11 cellular contexts compared by ENCODE assay signal in the genomic region with DNA sequence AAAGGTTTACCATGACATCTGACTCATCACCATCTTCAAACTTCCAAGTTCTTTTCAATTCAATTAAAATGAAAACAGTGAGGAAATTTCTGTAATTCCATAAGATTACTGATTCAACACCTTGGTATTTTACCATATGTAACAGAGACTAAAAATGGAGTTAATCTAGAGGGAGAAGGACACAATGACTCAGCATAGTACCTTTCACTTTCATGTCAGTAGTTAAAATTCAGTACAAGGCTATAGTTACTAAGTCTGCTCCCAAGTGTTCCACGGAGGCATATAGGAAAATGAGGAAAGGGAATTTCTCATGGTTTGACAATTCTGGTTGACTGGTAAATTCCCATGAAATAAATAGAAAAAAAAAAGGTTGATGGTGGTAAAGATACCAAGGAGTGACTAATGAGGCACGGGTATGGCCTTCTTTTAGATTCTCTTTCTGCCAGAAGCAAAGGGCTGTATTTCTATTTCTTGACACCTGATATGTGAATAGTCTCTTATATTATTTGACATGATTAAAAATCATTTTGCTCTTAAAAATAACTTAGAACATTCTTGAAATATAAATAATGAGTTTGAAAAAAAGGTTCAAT.
DNase-seq lines count a peak whose midpoint lies in the region; ATAC-seq, FAIRE-seq and TF ChIP-seq lines count a peak whose summit lies in the region.
"Had no signal": no experiment of that assay in that cellular context is flagged by ENCODE, and none has a peak within 500 bp of the region (broad histone marks: within the 10 kb centered on the region; RNA-seq: fewer than 3 reads in every experiment).

No MANE protein-coding gene starts in this region.

- H3K79me2 ChIP-seq in MM.1S (ENCODE audit: low read length): no peaks in the 10 kb centered on the region

- no peak for FAIRE-seq in HTR-8/SVneo (lab: Jason Lieb, UNC)
- no peak for FAIRE-seq in D721Med (lab: Jason Lieb, UNC)
- FAIRE-seq: endometrium had no signal

- no peak overlapping the region for H3K4me2 ChIP-seq in MM.1S (ENCODE audit: low read depth, low read length)

- intact Hi-C loops in posterior cingulate gyrus (cut with DNase I): no loop called here

- H3F3A ChIP-seq in MM.1S (ENCODE audit: insufficient read depth, low read length): no peaks in the 10 kb centered on the region

- no peak overlapping the region for H2AFZ ChIP-seq in MM.1S (ENCODE audit: low read length)

- DNase-seq in HTR-8/SVneo (ENCODE audit: insufficient read length, low spot score) (peak; percentile 19), fibroblast of mammary gland (ENCODE audit: low read depth) (peak; percentile 31), D721Med (ENCODE audit: insufficient read length, low spot score) (no peak), posterior cingulate gyrus (no peak), MM.1S (no peak)
- DNase-seq in effector CD8-positive, alpha-beta T cell (lab: John Stamatoyannopoulos, UW): no peak
- DNase-seq: activated T-cell treated with anti-CD3 and anti-CD28 coated beads, Interleukin-2, amount 50 U/mL, for 48 hours; NCI-H1436 treated with DMSO at 0.1 percent for 48 hours had no signal

- ATAC-seq in GM18867 (IDR thresholded peaks at IDR 0.05; ENCODE audit: unreplicated experiment) (peak; percentile 95), HG02678 (IDR thresholded peaks at IDR 0.05; ENCODE audit: unreplicated experiment) (peak; percentile 80)

- no peaks in the 10 kb centered on the region for H3K4me1 ChIP-seq in MM.1S (ENCODE audit: low read length)

- no peaks in the 10 kb centered on the region for H4K20me1 ChIP-seq in MM.1S (ENCODE audit: insufficient read depth, low read length)

- no peak overlapping the region for H3K4me3 ChIP-seq in fibroblast of mammary gland (ENCODE audit: control insufficient read depth, low read depth, low read length)
- no peak overlapping the region for H3K4me3 ChIP-seq in MM.1S (ENCODE audit: low read length)

- H3K27ac ChIP-seq in MM.1S (ENCODE audit: low read length): no peak overlapping the region

- H3K9me2 ChIP-seq in MM.1S (replicated peaks; ENCODE audit: insufficient read depth, low read length): no peaks in the 10 kb centered on the region

- no peaks in the 10 kb centered on the region for H3K36me3 ChIP-seq in MM.1S (replicated peaks; ENCODE audit: insufficient read depth, low read length)

- no peak for TF ChIP-seq CTCF in fibroblast of mammary gland (conservative IDR thresholded peaks at IDR 0.05; ENCODE audit: control insufficient read depth, insufficient read depth, low read depth, low read length)
- TF ChIP-seq CTCF in D721Med (IDR thresholded peaks at IDR 0.05; ENCODE audit: insufficient read depth, missing control alignments): no peak
- no peak for TF ChIP-seq CTCF in MM.1S (IDR thresholded peaks at IDR 0.05; ENCODE audit: low read length)

- H3K27me3 ChIP-seq in MM.1S (replicated peaks; ENCODE audit: insufficient read depth, low read length): no peaks in the 10 kb centered on the region

- H3K9me3 ChIP-seq in MM.1S (replicated peaks; ENCODE audit: insufficient read depth, low read length): no peaks in the 10 kb centered on the region

- H3K9ac ChIP-seq in MM.1S (ENCODE audit: low read length): no peak overlapping the region

Comparison
In these comparisons a context has a peak if more than half of its experiments do, and no peak if none do; other contexts are left out.
1. DNase-seq: peak in HTR-8/SVneo (single experiment) and fibroblast of mammary gland (single experiment); none in effector CD8-positive, alpha-beta T cell (single experiment), D721Med (single experiment), posterior cingulate gyrus (0 of 10) and MM.1S (single experiment).